Comparison of ENCODE assay signal across 30 cellular contexts in the genomic region with DNA sequence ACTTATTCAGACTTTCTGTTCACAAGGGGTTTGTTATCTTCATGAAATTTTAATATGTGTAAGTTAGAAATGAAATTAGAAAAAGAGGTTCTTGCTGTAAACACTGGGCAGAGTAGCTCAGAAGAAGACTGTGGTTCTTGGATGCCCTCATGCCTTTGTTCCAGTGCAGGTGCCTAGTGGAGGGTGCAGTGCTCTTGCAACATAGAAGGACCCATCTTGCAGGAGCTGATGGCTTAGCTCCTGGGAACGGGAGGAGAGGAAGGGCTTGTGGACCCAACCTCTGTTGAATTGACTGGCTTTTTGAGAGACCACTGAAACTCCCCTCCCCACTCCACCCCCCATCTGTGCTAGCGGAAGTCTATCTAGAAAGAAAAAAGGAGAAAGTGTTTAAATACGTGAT.
"Had no signal": no experiment of that assay in that cellular context is flagged by ENCODE, and none has a peak within 500 bp of the region (broad histone marks: within the 10 kb centered on the region; RNA-seq: fewer than 3 reads in every experiment).

No MANE protein-coding gene starts in this region.

- H3K4me1 Mint-ChIP-seq: mesothelial cell of epicardium; naive B cell; stimulated activated effector memory CD8-positive, alpha-beta T cell treated with anti-CD3 and anti-CD28 coated beads, Interleukin-12 subunit alpha, Interleukin-12 subunit beta, amount 100 ng/mL, for 72 hours had no signal

- H3K4me3 ChIP-seq: coronary artery, esophagus muscularis mucosa, gastroesophageal sphincter, heart left ventricle, hepatocyte, left lung, mucosa of descending colon, ovary, psoas muscle, sigmoid colon, stomach, tibial artery had no signal

- H3K27me3 Mint-ChIP-seq: naive B cell; natural killer cell treated with Interleukin-12 subunit alpha and Interleukin-12 subunit beta and Interleukin-15 and Interleukin-18, amount 100 ng/mL, for 72 hours; type B pancreatic cell had no signal

- DNase-seq: dermis blood vessel endothelial cell; effector memory CD4-positive, alpha-beta T cell; foreskin keratinocyte; heart left ventricle; left cardiac atrium; left lung; mesenchymal stem cell; mucosa of descending colon; naive B cell; occipital lobe; ovary; posterior cingulate gyrus; psoas muscle; right cardiac atrium; sigmoid colon; stimulated activated CD4-positive, alpha-beta T cell treated with anti-CD3 and anti-CD28 coated beads, Interleukin-2, amount 100 ng/mL, for 24 hours; stimulated activated CD4-positive, alpha-beta T cell treated with anti-CD3 and anti-CD28 coated beads, Interleukin-4, amount 100 ng/mL, for 24 hours; stimulated activated naive CD4-positive, alpha-beta T cell treated with Interleukin-2 at 50 U/mL for 16 hours; stomach; tibial artery had no signal

- H3K4me3 Mint-ChIP-seq: mesothelial cell of epicardium; naive B cell; natural killer cell treated with Interleukin-12 subunit alpha and Interleukin-12 subunit beta and Interleukin-15 and Interleukin-18, amount 100 ng/mL, for 72 hours; stimulated activated effector memory CD8-positive, alpha-beta T cell treated with anti-CD3 and anti-CD28 coated beads, Interleukin-12 subunit alpha, Interleukin-12 subunit beta, amount 100 ng/mL, for 72 hours; type B pancreatic cell had no signal

- H3K27me3 ChIP-seq: esophagus muscularis mucosa, foreskin keratinocyte, gastroesophageal sphincter, heart left ventricle, hepatocyte, left lung, ovary, sigmoid colon, stomach, tibial artery had no signal

- H2AFZ ChIP-seq: hepatocyte had no signal

- FAIRE-seq: endothelial cell of umbilical vein, islet of Langerhans had no signal

- H3K9me3 ChIP-seq: esophagus muscularis mucosa, gastroesophageal sphincter, heart left ventricle, left lung, mucosa of descending colon, ovary, psoas muscle, sigmoid colon, stomach, tibial artery had no signal

- H3K9me3 Mint-ChIP-seq: mesothelial cell of epicardium; naive B cell; natural killer cell treated with Interleukin-12 subunit alpha and Interleukin-12 subunit beta and Interleukin-15 and Interleukin-18, amount 100 ng/mL, for 72 hours; stimulated activated effector memory CD8-positive, alpha-beta T cell treated with anti-CD3 and anti-CD28 coated beads, Interleukin-12 subunit alpha, Interleukin-12 subunit beta, amount 100 ng/mL, for 72 hours; type B pancreatic cell had no signal

- H3K79me2 ChIP-seq: hepatocyte had no signal

- H3K36me3 Mint-ChIP-seq: natural killer cell treated with Interleukin-12 subunit alpha and Interleukin-12 subunit beta and Interleukin-15 and Interleukin-18, amount 100 ng/mL, for 72 hours; type B pancreatic cell had no signal

- H3K4me2 ChIP-seq: hepatocyte had no signal

- H3K27ac Mint-ChIP-seq: mesothelial cell of epicardium; stimulated activated effector memory CD8-positive, alpha-beta T cell treated with anti-CD3 and anti-CD28 coated beads, Interleukin-12 subunit alpha, Interleukin-12 subunit beta, amount 100 ng/mL, for 72 hours; type B pancreatic cell had no signal

- H3K4me1 ChIP-seq: esophagus muscularis mucosa, foreskin keratinocyte, gastroesophageal sphincter, heart left ventricle, left lung, psoas muscle, sigmoid colon, tibial artery had no signal

- H3K27ac ChIP-seq: coronary artery, esophagus muscularis mucosa, foreskin keratinocyte, gastroesophageal sphincter, heart left ventricle, hepatocyte, left lung, ovary, psoas muscle, sigmoid colon, stomach, tibial artery had no signal
